Comparison of ENCODE assay signal across 18 cellular contexts in the genomic region with DNA sequence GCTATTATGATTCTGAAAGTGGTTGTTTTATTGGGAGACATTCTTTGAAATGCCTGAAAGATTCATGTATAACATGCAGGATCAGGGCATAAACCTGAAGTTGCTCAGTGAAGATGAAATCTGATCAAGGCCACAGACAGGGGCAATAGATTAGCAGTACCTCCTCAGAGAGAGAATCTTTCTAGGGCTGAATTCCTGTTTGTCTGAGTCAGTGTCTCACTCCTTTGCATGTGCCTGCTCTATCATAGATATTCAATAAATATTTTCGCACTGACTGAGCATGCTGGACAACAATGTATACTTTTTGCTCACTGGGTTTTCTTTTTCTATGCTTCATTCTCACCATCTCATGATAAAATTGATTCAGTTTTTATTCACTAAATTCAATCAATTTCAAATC. TPM values are rescaled to one million over a fixed set of nuclear protein-coding genes. Genes with fewer than 3 reads are reported as not detected.
DNase-seq lines count a peak whose midpoint lies in the region; ATAC-seq, FAIRE-seq and TF ChIP-seq lines count a peak whose summit lies in the region.
"Had no signal": no experiment of that assay in that cellular context is flagged by ENCODE, and none has a peak within 500 bp of the region (broad histone marks: within the 10 kb centered on the region; RNA-seq: fewer than 3 reads in every experiment).

No MANE protein-coding gene starts in this region.

- H3K36me3 ChIP-seq in Panc1 (ENCODE audit: control insufficient read depth, insufficient read depth, low read length), result no peaks in the 10 kb centered on the region
- H3K36me3 ChIP-seq in bronchial epithelial cell (ENCODE audit: control insufficient read depth, insufficient read depth, low read length), result no peaks in the 10 kb centered on the region
- H3K36me3 ChIP-seq: BE2C had no signal

- CTCF ChIA-PET in Panc1 (lab: Charles Lee), result no interaction called here

- peak; percentile 51; the same call in 1 of the 2 replicates for ATAC-seq in Panc1
- ATAC-seq in GM21515 (IDR thresholded peaks at IDR 0.05; ENCODE audit: unreplicated experiment), result no peak
- no peak for ATAC-seq in right cardiac atrium
- ATAC-seq in GM18511 (IDR thresholded peaks at IDR 0.05; ENCODE audit: unreplicated experiment), result no peak
- ATAC-seq: stimulated activated memory B cell treated with anti-CD40 and anti-IgM and Interleukin-4, amounts not matched to agents 10 μg/mL and 1 μg/mL and 100 μg/mL, for 72 hours had no signal

- intact Hi-C loops in Panc1 (cut with micrococcal nuclease; ENCODE audit: unreplicated experiment) (no loop called here), right cardiac atrium (cut with DNase I) (no loop called here)

- FAIRE-seq in bronchial epithelial cell (lab: Jason Lieb, UNC), result no peak
- FAIRE-seq: D721Med had no signal

- no peaks in the 10 kb centered on the region for H3K27me3 ChIP-seq in Panc1 (ENCODE audit: control insufficient read depth, insufficient read depth, low read length)
- no peaks in the 10 kb centered on the region for H3K27me3 ChIP-seq in bronchial epithelial cell (ENCODE audit: control insufficient read depth, insufficient read depth, low read length)
- no peaks in the 10 kb centered on the region for H3K27me3 ChIP-seq in right cardiac atrium (ENCODE audit: control insufficient read depth, insufficient read depth)
- H3K27me3 ChIP-seq: BE2C, hepatocyte had no signal

- no peaks in the 10 kb centered on the region for H3K4me1 ChIP-seq in Panc1 (ENCODE audit: control insufficient read depth, insufficient read depth, low read length)
- no peaks in the 10 kb centered on the region for H3K4me1 ChIP-seq in right cardiac atrium (ENCODE audit: control insufficient read depth, insufficient read depth, low read length)
- H3K4me1 ChIP-seq: BE2C had no signal

- DNase-seq in EL (peak; percentile 84), Panc1 (ENCODE audit: low read depth, low spot score) (no peak), bronchial epithelial cell (ENCODE audit: low read depth) (peak; percentile 68), kidney tubule cell (ENCODE audit: low spot score) (peak; percentile 47), DMS79 (lab: John Stamatoyannopoulos, UW) (no peak), right cardiac atrium (no peak)
- DNase-seq: activated effector memory CD4-positive, alpha-beta T cell treated with Interleukin-2 at 50 U/mL for 16 hours; BE2C; erythroblast; H7; NCI-H1694 treated with DMSO at 0.1 percent for 48 hours; NCI-H446; T-helper 9 cell had no signal

- no peak for TF ChIP-seq CTCF in Panc1 (IDR thresholded peaks at IDR 0.05)
- no peak for TF ChIP-seq CTCF in bronchial epithelial cell (IDR thresholded peaks at IDR 0.05; ENCODE audit: insufficient read depth, low read length, severe bottlenecking)

- H3K27ac ChIP-seq in Panc1 (ENCODE audit: low read length) (no peak overlapping the region), right cardiac atrium (ENCODE audit: low read length) (no peak overlapping the region)
- H3K27ac ChIP-seq: hepatocyte had no signal

- H3K9me3 ChIP-seq in Panc1 (ENCODE audit: control insufficient read depth, insufficient read depth, low read depth, low read length) (peaks cover 5% of the 10 kb centered on the region; the same call in 1 of the 2 replicates), right cardiac atrium (ENCODE audit: control insufficient read depth, low read length) (no peaks in the 10 kb centered on the region)
- H3K9me3 ChIP-seq: BE2C had no signal

- in situ Hi-C loops in Panc1 (cut with HindIII; ENCODE audit: low pct_unique_long_range_greater_than_20kb, low sequenced_read_pairs), result no loop called here

- H3K4me3 ChIP-seq in Panc1 (ENCODE audit: low read depth in 2 of 2, low read length in 2 of 2), result no peak overlapping the region
- H3K4me3 ChIP-seq in bronchial epithelial cell (ENCODE audit: low read depth, low read length), result no peak overlapping the region
- H3K4me3 ChIP-seq in right cardiac atrium (ENCODE audit: low read length), result no peak overlapping the region
- H3K4me3 ChIP-seq: hepatocyte had no signal

- WGBS in right cardiac atrium, result 94% methylated on average over 1 of the region's 1 CpG

- POLR2A ChIA-PET in Panc1 (lab: Charles Lee), result no interaction called here

- no TSS peak for BruUV-seq in Panc1 (replicated peaks; lab: Mats Ljungman, UMichigan)

RNA-seq across cellular contexts. Expression of a gene that starts 49.8 kb away (rescaled TPM):
- total RNA-seq in Panc1 (2021; ENCODE audit: unreplicated experiment), result 220 TPM
- polyA plus RNA-seq in Panc1 (2012; ENCODE audit: insufficient read length), result 214 TPM
- total RNA-seq in bronchial epithelial cell, result 265 and 298 TPM in 2 replicates
- total RNA-seq in right cardiac atrium, result 10 to 100 TPM; 57.2 to 74.6 (median 67.4) TPM
- 48.5 TPM for polyA plus RNA-seq in right cardiac atrium

Comparison
In these comparisons a context has a peak if more than half of its experiments do, and no peak if none do; other contexts are left out.
1. DNase-seq: peak in EL (single experiment), bronchial epithelial cell (single experiment) and kidney tubule cell (single experiment); none in Panc1 (single experiment), DMS79 (single experiment) and right cardiac atrium (0 of 3).